In the genomic region with DNA sequence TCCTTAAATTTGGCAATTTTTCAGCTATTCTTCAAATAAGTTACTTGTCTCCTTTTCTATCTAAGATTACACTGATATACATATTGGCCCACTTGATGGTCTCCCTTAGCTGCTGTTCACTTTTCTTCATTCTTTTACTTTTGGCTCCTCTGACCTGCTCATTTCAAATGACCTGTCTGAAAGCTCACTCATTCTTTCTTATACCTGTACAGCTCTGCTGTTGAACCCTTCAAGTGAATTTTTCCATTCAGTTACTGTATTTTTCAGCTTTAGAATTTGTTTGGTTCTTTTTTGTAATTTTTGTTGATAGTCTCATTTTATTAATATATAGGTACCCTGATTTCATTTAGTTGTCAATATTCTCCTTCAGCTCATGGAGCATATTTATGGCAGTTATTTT, we compare ENCODE assay signal across 6 cellular contexts.
"Had no signal": no experiment of that assay in that cellular context is flagged by ENCODE, and none has a peak within 500 bp of the region (broad histone marks: within the 10 kb centered on the region; RNA-seq: fewer than 3 reads in every experiment).

No MANE protein-coding gene starts in this region.

- FAIRE-seq: HTR-8/SVneo had no signal

- H3K4me2 ChIP-seq: KMS-11 had no signal

- DNase-seq: IMR-90, KBM-7, KG1 had no signal

- H3K9ac ChIP-seq: KMS-11 had no signal

- H3K27ac ChIP-seq: HL-60, KMS-11 had no signal
